Comparison of ENCODE assay signal across 14 cellular contexts in the genomic region with DNA sequence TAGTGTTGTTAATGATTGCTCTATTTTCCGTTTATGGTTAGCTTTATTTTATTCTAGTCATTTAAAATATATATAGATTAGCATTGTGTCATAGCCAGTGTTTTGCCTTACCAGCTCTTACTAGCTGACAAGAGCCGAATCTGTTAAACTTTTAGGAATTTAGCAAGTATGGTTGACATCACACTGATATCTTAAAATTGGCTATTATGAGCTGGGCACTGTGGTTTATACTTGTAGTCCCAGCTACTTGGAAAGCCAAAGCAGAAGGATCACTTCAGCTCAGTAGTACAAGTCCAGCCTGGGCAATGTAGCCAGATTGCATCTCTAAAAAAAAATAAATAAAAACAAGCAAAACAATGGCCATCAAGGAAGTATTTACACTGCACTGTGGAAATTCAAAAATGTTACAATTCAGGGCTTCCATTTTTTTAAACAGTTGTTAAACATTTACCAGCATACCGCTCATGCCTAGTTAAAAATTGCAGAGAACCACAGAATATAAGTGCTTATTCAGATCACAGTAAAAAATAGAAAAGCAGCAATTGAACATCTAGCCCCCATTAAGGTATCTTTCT.
"Had no signal": no experiment of that assay in that cellular context is flagged by ENCODE, and none has a peak within 500 bp of the region (broad histone marks: within the 10 kb centered on the region; RNA-seq: fewer than 3 reads in every experiment).

No MANE protein-coding gene starts in this region.

- H3K4me3 ChIP-seq: ascending aorta, dorsolateral prefrontal cortex, prostate gland, upper lobe of right lung had no signal

- H3K27ac ChIP-seq: ascending aorta, dorsolateral prefrontal cortex, prostate gland, upper lobe of right lung, VCaP had no signal

- H3K27me3 ChIP-seq: ascending aorta, dorsolateral prefrontal cortex, upper lobe of right lung had no signal

- H3K36me3 ChIP-seq: ascending aorta, prostate gland, upper lobe of right lung had no signal

- ATAC-seq: sciatic nerve, upper lobe of right lung had no signal

- H3K4me1 ChIP-seq: ascending aorta, prostate gland, upper lobe of right lung had no signal

- DNase-seq: activated CD4-positive, alpha-beta memory T cell treated with anti-CD3 and anti-CD28 coated beads, Interleukin-2, amount 10 ng/mL, durations not matched to agents 7 days and 5 days; activated naive CD4-positive, alpha-beta T cell treated with anti-CD3 and anti-CD28 coated beads, Interleukin-2, amount 10 ng/mL, durations not matched to agents 7 days and 5 days; activated T-cell treated with anti-CD3 and anti-CD28 coated beads, Interleukin-2, amount 50 U/mL, for 24 hours; dorsolateral prefrontal cortex; erythroblast; nephron progenitor cell; occipital lobe; T-helper 1 cell; T1000; upper lobe of right lung had no signal

- H3K9me3 ChIP-seq: ascending aorta, prostate gland, upper lobe of right lung had no signal
